9 cellular contexts compared by ENCODE assay signal in genomic region chrX:17361620-17362019, GRCh38. TPM values are rescaled to one million over a fixed set of nuclear protein-coding genes. Genes with fewer than 3 reads are reported as not detected.
DNase-seq lines count a peak whose midpoint lies in the region; ATAC-seq and TF ChIP-seq lines count a peak whose summit lies in the region.
"Had no signal": no experiment of that assay in that cellular context is flagged by ENCODE, and none has a peak within 500 bp of the region (broad histone marks: within the 10 kb centered on the region; RNA-seq: fewer than 3 reads in every experiment).

No MANE protein-coding gene starts in this region.

- H3K27me3 Mint-ChIP-seq in stimulated activated naive B cell treated with anti-CD40 and anti-IgM and Interleukin-4, amounts not matched to agents 10 μg/mL and 1 μg/mL and 100 μg/mL, for 72 hours: peaks cover 0 to 7% of the 10 kb centered on the region in 2 donors
- H3K27me3 Mint-ChIP-seq: activated B cell treated with CpG ODN at 0.5 μM for 24 hours had no signal

- H3K9me3 Mint-ChIP-seq in stimulated activated naive B cell treated with anti-CD40 and anti-IgM and Interleukin-4, amounts not matched to agents 10 μg/mL and 1 μg/mL and 100 μg/mL, for 72 hours: no peaks in the 10 kb centered on the region
- H3K9me3 Mint-ChIP-seq: activated B cell treated with CpG ODN at 0.5 μM for 24 hours had no signal

- no peak overlapping the region for H3K4me3 Mint-ChIP-seq in stimulated activated naive B cell treated with anti-CD40 and anti-IgM and Interleukin-4, amounts not matched to agents 10 μg/mL and 1 μg/mL and 100 μg/mL, for 72 hours
- H3K4me3 Mint-ChIP-seq: activated B cell treated with CpG ODN at 0.5 μM for 24 hours had no signal

- H3K27ac Mint-ChIP-seq in stimulated activated naive B cell treated with anti-CD40 and anti-IgM and Interleukin-4, amounts not matched to agents 10 μg/mL and 1 μg/mL and 100 μg/mL, for 72 hours: no peak overlapping the region
- H3K27ac Mint-ChIP-seq: activated B cell treated with CpG ODN at 0.5 μM for 24 hours had no signal

- in situ Hi-C loops in SK-MEL-5 (cut with HindIII; ENCODE audit: low pct_unique_long_range_greater_than_20kb, low sequenced_read_pairs): no loop called here

- H3K4me1 Mint-ChIP-seq in stimulated activated naive B cell treated with anti-CD40 and anti-IgM and Interleukin-4, amounts not matched to agents 10 μg/mL and 1 μg/mL and 100 μg/mL, for 72 hours: no peaks in the 10 kb centered on the region
- H3K4me1 Mint-ChIP-seq: activated B cell treated with CpG ODN at 0.5 μM for 24 hours had no signal

- TF ChIP-seq CTCF in GM12872 (IDR thresholded peaks at IDR 0.05; ENCODE audit: insufficient read depth, low read depth, low read length): peak; percentile 31; the same call in 1 of the 3 replicates

- no peaks in the 10 kb centered on the region for H3K36me3 Mint-ChIP-seq in stimulated activated naive B cell treated with anti-CD40 and anti-IgM and Interleukin-4, amounts not matched to agents 10 μg/mL and 1 μg/mL and 100 μg/mL, for 72 hours

- ATAC-seq in GM19351 (IDR thresholded peaks at IDR 0.05; ENCODE audit: unreplicated experiment) (no peak), HG02870 (IDR thresholded peaks at IDR 0.05; ENCODE audit: unreplicated experiment) (no peak)
- ATAC-seq in stimulated activated naive B cell treated with anti-CD40 and anti-IgM and Interleukin-4, amounts not matched to agents 10 μg/mL and 1 μg/mL and 100 μg/mL, for 72 hours (replicated peaks): no peak

- DNase-seq in COLO668 (lab: John Stamatoyannopoulos, UW; ENCODE audit: unreplicated experiment): peak; percentile 34
- DNase-seq in SK-MEL-5 (ENCODE audit: low read depth, low spot score): peak; percentile 5
- peak; percentile 42 for DNase-seq in iPS-NIHi11 (ENCODE audit: low spot score)
- no peak for DNase-seq in stimulated activated naive B cell treated with anti-CD40 and anti-IgM and Interleukin-4, amounts not matched to agents 10 μg/mL and 1 μg/mL and 100 μg/mL, for 72 hours
- DNase-seq: activated B cell treated with CpG ODN at 0.5 μM for 24 hours, NCI-H446 treated with DMSO at 0.1 percent for 48 hours had no signal

RNA-seq across cellular contexts. Expression of gene NHS, which starts 13.4 kb away (rescaled TPM):
- total RNA-seq in SK-MEL-5 (2014; rRNA removed; shearing (Covaris generic)): 0.05 TPM in 1 of 2 replicates, not detected in the other
- polyA plus RNA-seq in SK-MEL-5 (2015; cell fraction: cytosol; rRNA removed): not detected in 2 replicates
- polyA plus RNA-seq in SK-MEL-5 (2015; cell fraction: nucleus; rRNA removed): not detected in 2 replicates
- total RNA-seq: activated B cell treated with CpG ODN at 0.5 μM for 24 hours had no signal
